ENCODE assay signal across 11 cellular contexts in the genomic region with DNA sequence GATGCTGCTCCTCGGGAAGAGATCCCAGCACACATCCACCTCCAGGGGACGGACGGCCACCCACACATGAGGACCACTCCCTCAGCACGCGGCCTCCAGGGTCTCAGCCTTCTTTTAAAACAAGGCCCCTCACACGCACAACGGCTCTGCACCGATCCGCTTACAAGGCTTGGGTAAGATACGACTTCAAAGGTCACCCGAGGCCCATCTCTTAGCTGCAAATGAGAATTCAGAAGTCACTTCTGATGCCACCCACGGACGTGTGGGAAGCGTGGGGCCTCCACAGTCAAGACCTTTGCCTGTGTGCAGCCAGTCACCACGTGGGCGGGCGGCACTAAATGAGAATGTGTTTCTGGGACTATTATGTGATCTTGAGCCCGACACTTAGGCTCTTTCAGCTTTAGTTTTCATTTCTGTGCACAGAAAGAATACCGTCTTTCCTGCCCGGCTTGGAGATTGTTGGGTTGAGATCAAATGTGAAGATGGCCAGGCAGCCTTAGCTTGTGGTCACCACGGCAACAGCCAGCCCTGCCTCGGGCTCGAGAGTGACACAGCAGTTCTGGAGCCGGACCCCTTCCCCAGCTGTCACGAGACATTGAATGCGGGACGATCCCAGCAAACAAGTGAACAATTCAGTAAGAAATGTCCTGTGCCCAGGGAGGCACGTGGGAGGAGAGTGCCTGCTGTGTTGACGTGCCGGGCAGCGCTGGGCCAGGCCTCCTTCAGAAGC.
A peak's percentile ranks its signal among the peaks of the same experiment; 100 is the strongest.
DNase-seq lines count a peak whose midpoint lies in the region; ATAC-seq and TF ChIP-seq lines count a peak whose summit lies in the region.
"Had no signal": no experiment of that assay in that cellular context is flagged by ENCODE, and none has a peak within 500 bp of the region (broad histone marks: within the 10 kb centered on the region; RNA-seq: fewer than 3 reads in every experiment).

No MANE protein-coding gene starts in this region.

- H3K4me1 Mint-ChIP-seq in glutamatergic neuron (ENCODE audit: low read depth, unreplicated experiment), result peaks cover 35% of the 10 kb centered on the region

- ATAC-seq in HG02642 (IDR thresholded peaks at IDR 0.05; ENCODE audit: poor library complexity, unreplicated experiment), result no peak
- ATAC-seq: upper lobe of right lung had no signal

- peak overlapping the region; percentile 22 for H3K27ac Mint-ChIP-seq in glutamatergic neuron (ENCODE audit: unreplicated experiment)

- peak; percentile 87 for DNase-seq in Ammon's horn (ENCODE audit: low spot score)
- DNase-seq in activated CD4-positive, alpha-beta T cell treated with anti-CD3 and anti-CD28 coated beads for 4 hours, result peak; percentile 59 to 61
- no peak for DNase-seq in glutamatergic neuron
- DNase-seq in stimulated activated CD4-positive, alpha-beta T cell treated with anti-CD3 and anti-CD28 coated beads, Interleukin-12 subunit alpha, Interleukin-12 subunit beta, amount 100 ng/mL, for 48 hours (ENCODE audit: low read depth in 2 of 3, low spot score in 1 of 3), result peak; percentile 36 to 42 (median 37)
- DNase-seq in GOT3 (lab: John Stamatoyannopoulos, UW), result no peak
- no peak for DNase-seq in AG08395 (ENCODE audit: low spot score)
- no peak for DNase-seq in HPDE6-E6E7 (ENCODE audit: extremely low spot score)
- DNase-seq: Kasumi-1, NCI-H226, upper lobe of right lung had no signal

- no peak overlapping the region for H3K4me3 Mint-ChIP-seq in glutamatergic neuron (ENCODE audit: unreplicated experiment)

- H3K36me3 Mint-ChIP-seq in glutamatergic neuron (ENCODE audit: unreplicated experiment), result peaks cover 18% of the 10 kb centered on the region

- no peak for TF ChIP-seq CTCF in glutamatergic neuron (IDR thresholded peaks at IDR 0.05; ENCODE audit: partially characterized antibody, unreplicated experiment)

- peaks cover 10% of the 10 kb centered on the region for H3K27me3 Mint-ChIP-seq in glutamatergic neuron (ENCODE audit: unreplicated experiment)

- H3K9me3 Mint-ChIP-seq in glutamatergic neuron (ENCODE audit: unreplicated experiment), result peaks cover 18% of the 10 kb centered on the region

Comparison
In these comparisons a context has a peak if more than half of its experiments do, and no peak if none do; other contexts are left out.
1. DNase-seq: peak in Ammon's horn (single experiment), activated CD4-positive, alpha-beta T cell treated with anti-CD3 and anti-CD28 coated beads for 4 hours (2 of 2) and stimulated activated CD4-positive, alpha-beta T cell treated with anti-CD3 and anti-CD28 coated beads, Interleukin-12 subunit alpha, Interleukin-12 subunit beta, amount 100 ng/mL, for 48 hours (3 of 3); none in glutamatergic neuron (single experiment), GOT3 (single experiment), AG08395 (single experiment) and HPDE6-E6E7 (single experiment).